In genomic region chrX:1109580-1110119, GRCh38 we compare ENCODE assay signal across 31 cellular contexts.
"Had no signal": no experiment of that assay in that cellular context is flagged by ENCODE, and none has a peak within 500 bp of the region (broad histone marks: within the 10 kb centered on the region; RNA-seq: fewer than 3 reads in every experiment).

No MANE protein-coding gene starts in this region.

- DNase-seq: colonic mucosa; dermis blood vessel endothelial cell; effector memory CD4-positive, alpha-beta T cell; foreskin keratinocyte; heart left ventricle; kidney; mucosa of descending colon; naive B cell; pancreas; sigmoid colon; stimulated activated CD4-positive, alpha-beta T cell treated with anti-CD3 and anti-CD28 coated beads, Interleukin-2, amount 100 ng/mL, for 24 hours; stimulated activated CD4-positive, alpha-beta T cell treated with anti-CD3 and anti-CD28 coated beads, Interleukin-4, amount 100 ng/mL, for 4 hours; stimulated activated naive CD8-positive, alpha-beta T cell treated with anti-CD3 and anti-CD28 coated beads, Interleukin-15, Interleukin-2, amounts not matched to agents 100 U/mL and 50 U/mL, for 24 hours; substantia nigra; testis had no signal

- H3K4me3 Mint-ChIP-seq: memory B cell; mesothelial cell of epicardium; naive B cell; stimulated activated memory B cell treated with anti-CD40 and anti-IgM and Interleukin-4, amounts not matched to agents 10 μg/mL and 1 μg/mL and 100 μg/mL, for 72 hours; type B pancreatic cell had no signal

- H3K27ac ChIP-seq: colonic mucosa, esophagus muscularis mucosa, foreskin keratinocyte, gastroesophageal sphincter, heart left ventricle, hepatocyte, neutrophil, pancreas, right atrium auricular region, sigmoid colon, testis, tibial artery had no signal

- H3K9me3 Mint-ChIP-seq: mesothelial cell of epicardium; natural killer cell treated with Interleukin-12 subunit alpha and Interleukin-12 subunit beta and Interleukin-15 and Interleukin-18, amount 100 ng/mL, for 72 hours; type B pancreatic cell had no signal

- H3K4me3 ChIP-seq: colonic mucosa, esophagus muscularis mucosa, gastroesophageal sphincter, heart left ventricle, hepatocyte, lung, mucosa of descending colon, pancreas, right atrium auricular region, sigmoid colon, testis, tibial artery had no signal

- H3K4me2 ChIP-seq: hepatocyte had no signal

- H3K4me1 Mint-ChIP-seq: stimulated activated memory B cell treated with anti-CD40 and anti-IgM and Interleukin-4, amounts not matched to agents 10 μg/mL and 1 μg/mL and 100 μg/mL, for 72 hours had no signal

- H3K27ac Mint-ChIP-seq: memory B cell; mesothelial cell of epicardium; progenitor cell of endocrine pancreas; stimulated activated memory B cell treated with anti-CD40 and anti-IgM and Interleukin-4, amounts not matched to agents 10 μg/mL and 1 μg/mL and 100 μg/mL, for 72 hours; type B pancreatic cell had no signal

- H3K36me3 Mint-ChIP-seq: memory B cell; mesothelial cell of epicardium; natural killer cell treated with Interleukin-12 subunit alpha and Interleukin-12 subunit beta and Interleukin-15 and Interleukin-18, amount 100 ng/mL, for 72 hours; stimulated activated memory B cell treated with anti-CD40 and anti-IgM and Interleukin-4, amounts not matched to agents 10 μg/mL and 1 μg/mL and 100 μg/mL, for 72 hours; type B pancreatic cell had no signal

- H2AFZ ChIP-seq: hepatocyte had no signal

- FAIRE-seq: endothelial cell of umbilical vein, kidney, pancreas, urothelium cell line had no signal

- H3K4me1 ChIP-seq: colonic mucosa, esophagus muscularis mucosa, foreskin keratinocyte, gastroesophageal sphincter, heart left ventricle, pancreas, right atrium auricular region, sigmoid colon, testis, tibial artery had no signal

- ATAC-seq: foreskin keratinocyte; gastroesophageal sphincter; heart left ventricle; left lobe of liver; mucosa of descending colon; pancreas; stimulated activated memory B cell treated with anti-CD40 and anti-IgM and Interleukin-4, amounts not matched to agents 10 μg/mL and 1 μg/mL and 100 μg/mL, for 72 hours; stimulated activated naive CD8-positive, alpha-beta T cell treated with anti-CD3 and anti-CD28 coated beads, Interleukin-15, Interleukin-2, amounts not matched to agents 100 U/mL and 50 U/mL, for 24 hours had no signal

- H3K27me3 ChIP-seq: colonic mucosa, foreskin keratinocyte, pancreas, right atrium auricular region, testis had no signal

- H3K36me3 ChIP-seq: colonic mucosa, esophagus muscularis mucosa, gastroesophageal sphincter, heart left ventricle, neutrophil, pancreas, right atrium auricular region, sigmoid colon, tibial artery had no signal

- H3K9me3 ChIP-seq: colonic mucosa, esophagus muscularis mucosa, gastroesophageal sphincter, heart left ventricle, neutrophil, pancreas, right atrium auricular region, testis, tibial artery had no signal
